1 cellular context compared by ENCODE assay signal in the genomic region with DNA sequence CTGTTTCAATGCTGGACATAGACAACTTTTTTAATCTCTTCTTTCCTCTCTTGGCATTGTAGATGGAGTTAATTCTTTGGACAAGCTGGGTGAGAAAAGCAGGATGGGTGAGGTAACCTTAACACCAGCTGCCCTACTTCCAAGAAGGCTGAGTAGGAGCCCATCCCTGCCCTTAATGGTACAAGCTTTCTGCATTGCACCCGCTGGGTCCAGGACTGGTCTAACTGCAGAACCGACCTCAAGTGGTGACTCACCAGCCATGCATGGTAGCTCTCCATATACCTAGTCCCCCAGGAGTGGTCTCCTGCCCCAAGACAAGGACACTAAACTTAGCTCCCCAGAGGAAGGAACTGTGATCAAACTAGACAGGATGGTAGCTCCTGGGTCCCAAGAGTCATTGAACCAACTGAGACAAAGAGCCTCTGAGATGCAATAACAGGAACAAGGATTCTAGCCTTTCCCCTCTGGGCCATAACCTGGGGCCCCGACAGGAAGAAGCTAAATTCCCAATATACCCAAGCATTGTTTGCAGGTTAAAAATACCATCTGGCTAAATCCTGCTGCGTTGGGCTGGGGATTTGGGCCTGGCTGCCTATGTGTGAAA.
TF ChIP-seq lines count a peak whose summit lies in the region.

No MANE protein-coding gene starts in this region.

TF ChIP-seq in SK-N-SH treated with all-trans-retinoic acid at 6 μM for 48 hours, 23 proteins besides CTCF, POLR2A, EP300 and RAD21 (continued from another document):
- TF ChIP-seq, protein P1, sequence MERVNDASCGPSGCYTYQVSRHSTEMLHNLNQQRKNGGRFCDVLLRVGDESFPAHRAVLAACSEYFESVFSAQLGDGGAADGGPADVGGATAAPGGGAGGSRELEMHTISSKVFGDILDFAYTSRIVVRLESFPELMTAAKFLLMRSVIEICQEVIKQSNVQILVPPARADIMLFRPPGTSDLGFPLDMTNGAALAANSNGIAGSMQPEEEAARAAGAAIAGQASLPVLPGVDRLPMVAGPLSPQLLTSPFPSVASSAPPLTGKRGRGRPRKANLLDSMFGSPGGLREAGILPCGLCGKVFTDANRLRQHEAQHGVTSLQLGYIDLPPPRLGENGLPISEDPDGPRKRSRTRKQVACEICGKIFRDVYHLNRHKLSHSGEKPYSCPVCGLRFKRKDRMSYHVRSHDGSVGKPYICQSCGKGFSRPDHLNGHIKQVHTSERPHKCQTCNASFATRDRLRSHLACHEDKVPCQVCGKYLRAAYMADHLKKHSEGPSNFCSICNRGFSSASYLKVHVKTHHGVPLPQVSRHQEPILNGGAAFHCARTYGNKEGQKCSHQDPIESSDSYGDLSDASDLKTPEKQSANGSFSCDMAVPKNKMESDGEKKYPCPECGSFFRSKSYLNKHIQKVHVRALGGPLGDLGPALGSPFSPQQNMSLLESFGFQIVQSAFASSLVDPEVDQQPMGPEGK (CRISPR knock-in tag; IDR thresholded peaks at IDR 0.05; ENCODE audit: borderline replicate concordance) = no peak
- no peak for TF ChIP-seq PPARA (CRISPR knock-in tag; IDR thresholded peaks at IDR 0.05; ENCODE audit: borderline replicate concordance)
- no peak for TF ChIP-seq BACH2 (CRISPR knock-in tag; IDR thresholded peaks at IDR 0.05; ENCODE audit: borderline replicate concordance)
- TF ChIP-seq ESRRG (CRISPR knock-in tag; IDR thresholded peaks at IDR 0.05) = no peak
